13 cellular contexts compared by ENCODE assay signal in genomic region chr2:95206086-95206485, GRCh38. TPM values are rescaled to one million over a fixed set of nuclear protein-coding genes. Genes with fewer than 3 reads are reported as not detected.
DNase-seq lines count a peak whose midpoint lies in the region; ATAC-seq, FAIRE-seq and TF ChIP-seq lines count a peak whose summit lies in the region.
"Had no signal": no experiment of that assay in that cellular context is flagged by ENCODE, and none has a peak within 500 bp of the region (broad histone marks: within the 10 kb centered on the region; RNA-seq: fewer than 3 reads in every experiment).

No MANE protein-coding gene starts in this region.

- no peak overlapping the region for H2AFZ ChIP-seq in keratinocyte (ENCODE audit: control insufficient read depth, low read length)

- H4K20me1 ChIP-seq in keratinocyte (ENCODE audit: control insufficient read depth, extremely low read depth, insufficient read depth, low read length) = no peaks in the 10 kb centered on the region

- H3K27ac Mint-ChIP-seq in activated T-helper 2 cell treated with anti-CD3 and anti-CD28 coated beads, Interferon-gamma antibody, Interleukin-2, Interleukin-4, amounts not matched to agents 10 μg/mL and 5 μg/mL and 100 μg/mL, durations not matched to agents 14 hours and 24 hours and 36 hours = no peak overlapping the region

- H3K36me3 Mint-ChIP-seq in activated T-helper 2 cell treated with anti-CD3 and anti-CD28 coated beads, Interferon-gamma antibody, Interleukin-2, Interleukin-4, amounts not matched to agents 10 μg/mL and 5 μg/mL and 100 μg/mL, durations not matched to agents 14 hours and 24 hours and 36 hours (ENCODE audit: low read depth) = peaks cover 29% of the 10 kb centered on the region

- FAIRE-seq in keratinocyte (lab: Jason Lieb, UNC) (no peak), frontal cortex (lab: Jason Lieb, UNC) (no peak)
- FAIRE-seq: endometrium had no signal

- intact Hi-C loops in cardiac septum (cut with DNase I) = loop anchor here (5.0 kb wide), 1 partner anchor 84 kb away; the partner anchor contains the start of gene MRPS5
- intact Hi-C loops in activated T-helper 2 cell treated with anti-CD3 and anti-CD28 coated beads, Interferon-gamma antibody, Interleukin-2, Interleukin-4, amounts not matched to agents 10 μg/mL and 5 μg/mL and 100 μg/mL, durations not matched to agents 14 hours and 24 hours and 36 hours (cut with micrococcal nuclease) = loop anchor here (5.0 kb wide), 1 partner anchor 179 kb away; the partner anchor contains the start of gene MAL

- peak overlapping the region; percentile 87 for H3K4me3 Mint-ChIP-seq in activated T-helper 2 cell treated with anti-CD3 and anti-CD28 coated beads, Interferon-gamma antibody, Interleukin-2, Interleukin-4, amounts not matched to agents 10 μg/mL and 5 μg/mL and 100 μg/mL, durations not matched to agents 14 hours and 24 hours and 36 hours (ENCODE audit: low read depth)

- ATAC-seq in thoracic aorta (ENCODE audit: insufficient number of reproducible peaks, low FRiP score, low read depth) = no peak

- no peaks in the 10 kb centered on the region for H3K79me2 ChIP-seq in keratinocyte (ENCODE audit: control insufficient read depth, insufficient read depth, low read length)

- H3K9ac ChIP-seq in keratinocyte (ENCODE audit: control insufficient read depth, extremely low read depth, insufficient read depth, low read length) = no peak overlapping the region

- H3K36me3 ChIP-seq in cardiac muscle cell (no peaks in the 10 kb centered on the region), keratinocyte (ENCODE audit: control insufficient read depth in 2 of 2, extremely low read depth in 1 of 2, insufficient read depth in 2 of 2, low read length in 2 of 2) (peaks cover 0 to 3% of the 10 kb centered on the region in 2 experiments), thoracic aorta (peaks cover 5% of the 10 kb centered on the region)

- dilution Hi-C loops in keratinocyte (cut with MboI; ENCODE audit: extremely low pct_ligation_motif_present, low sequenced_read_pairs) = no loop called here

- peaks cover 29% of the 10 kb centered on the region for H3K9me3 Mint-ChIP-seq in activated T-helper 2 cell treated with anti-CD3 and anti-CD28 coated beads, Interferon-gamma antibody, Interleukin-2, Interleukin-4, amounts not matched to agents 10 μg/mL and 5 μg/mL and 100 μg/mL, durations not matched to agents 14 hours and 24 hours and 36 hours

- peaks cover 9% of the 10 kb centered on the region for H3K4me1 ChIP-seq in cardiac muscle cell (ENCODE audit: low read depth)
- peaks cover 9% of the 10 kb centered on the region for H3K4me1 ChIP-seq in keratinocyte (ENCODE audit: control insufficient read depth, extremely low read depth, insufficient read depth, low read length)
- peaks cover 4 to 20% of the 10 kb centered on the region in 2 donors for H3K4me1 ChIP-seq in thoracic aorta (ENCODE audit: control insufficient read depth in 1 of 2, low read depth in 2 of 2)

- H3K9me3 ChIP-seq in cardiac muscle cell (ENCODE audit: low read depth) (no peaks in the 10 kb centered on the region), keratinocyte (ENCODE audit: control insufficient read depth, low read depth, low read length) (peaks cover 12% of the 10 kb centered on the region), thoracic aorta (peaks cover 3% of the 10 kb centered on the region)

- H3K27me3 Mint-ChIP-seq in activated T-helper 2 cell treated with anti-CD3 and anti-CD28 coated beads, Interferon-gamma antibody, Interleukin-2, Interleukin-4, amounts not matched to agents 10 μg/mL and 5 μg/mL and 100 μg/mL, durations not matched to agents 14 hours and 24 hours and 36 hours (ENCODE audit: low read depth) = no peaks in the 10 kb centered on the region

- TF ChIP-seq CTCF in cardiac muscle cell (IDR thresholded peaks at IDR 0.05; ENCODE audit: low read depth, low read length) (no peak), keratinocyte (optimal IDR thresholded peaks at IDR 0.05 in 1 of 3, IDR thresholded peaks at IDR 0.05 in 1 of 3, conservative IDR thresholded peaks at IDR 0.05 in 1 of 3; ENCODE audit: extremely low read depth in 1 of 3, insufficient read depth in 2 of 3, low read length in 3 of 3) (no peak), thoracic aorta (IDR thresholded peaks at IDR 0.05) (no peak)

- H3K27me3 ChIP-seq in cardiac muscle cell (no peaks in the 10 kb centered on the region), keratinocyte (ENCODE audit: control insufficient read depth, extremely low read depth, insufficient read depth, low read length) (no peaks in the 10 kb centered on the region), thoracic aorta (replicated peaks; ENCODE audit: insufficient read depth) (no peaks in the 10 kb centered on the region)
- H3K27me3 ChIP-seq: left lung, suprapubic skin had no signal

- no peaks in the 10 kb centered on the region for H3K9me1 ChIP-seq in keratinocyte (ENCODE audit: control insufficient read depth, extremely low read depth, insufficient read depth, low read length)

- H3K4me3 ChIP-seq in cardiac muscle cell (peak overlapping the region; percentile 71), keratinocyte (ENCODE audit: control insufficient read depth in 2 of 3, extremely low read depth in 1 of 3, insufficient read depth in 2 of 3, low read depth in 1 of 3, low read length in 3 of 3) (no peak overlapping the region), thoracic aorta (peak overlapping the region; percentile 77)

- H3K27ac ChIP-seq in cardiac muscle cell (no peak overlapping the region), keratinocyte (ENCODE audit: control insufficient read depth, insufficient read depth, low read length) (no peak overlapping the region), thoracic aorta (no peak overlapping the region)
- H3K27ac ChIP-seq: suprapubic skin had no signal

- H3K4me2 ChIP-seq in keratinocyte (ENCODE audit: control insufficient read depth, extremely low read depth, insufficient read depth, low read depth, low read length) = peak overlapping the region; percentile 85

- peak in 1 of 2 donors; percentile 3 for DNase-seq in cardiac muscle cell (ENCODE audit: low read depth in 1 of 2, low spot score in 1 of 2)
- DNase-seq in cardiac septum (ENCODE audit: low spot score) = no peak
- no peak for DNase-seq in activated T-helper 2 cell treated with anti-CD3 and anti-CD28 coated beads, Interferon-gamma antibody, Interleukin-2, Interleukin-4, amounts not matched to agents 10 μg/mL and 5 μg/mL and 100 μg/mL, durations not matched to agents 14 hours and 24 hours and 36 hours (ENCODE audit: low spot score)
- DNase-seq in keratinocyte (ENCODE audit: low read depth, low spot score) = no peak
- no peak for DNase-seq in thoracic aorta (ENCODE audit: low spot score)
- DNase-seq in frontal cortex (ENCODE audit: low spot score in 2 of 2) = no peak
- DNase-seq in NCI-H2029 (lab: John Stamatoyannopoulos, UW) = no peak
- DNase-seq in NCI-H510A treated with DMSO at 0.1 percent for 48 hours (lab: John Stamatoyannopoulos, UW) = no peak
- DNase-seq: left lung; NCI-H187 treated with DMSO at 0.1 percent for 48 hours; stimulated activated CD4-positive, alpha-beta T cell treated with anti-CD3 and anti-CD28 coated beads, Interleukin-15, amount 100 ng/mL, for 24 hours had no signal

- H3K4me1 Mint-ChIP-seq in activated T-helper 2 cell treated with anti-CD3 and anti-CD28 coated beads, Interferon-gamma antibody, Interleukin-2, Interleukin-4, amounts not matched to agents 10 μg/mL and 5 μg/mL and 100 μg/mL, durations not matched to agents 14 hours and 24 hours and 36 hours (ENCODE audit: low read depth) = peaks cover 17% of the 10 kb centered on the region

RNA-seq across cellular contexts. Expression of gene ZNF892, which starts 1.2 kb away (rescaled TPM):
- 7.3 and 12.6 TPM in 2 replicates for total RNA-seq in cardiac muscle cell
- 2.6 and 4.7 TPM in 2 replicates for polyA plus RNA-seq in cardiac muscle cell
- total RNA-seq in cardiac septum = 4.8 TPM
- 4.7 and 4.8 TPM in 2 replicates for total RNA-seq in activated T-helper 2 cell treated with anti-CD3 and anti-CD28 coated beads, Interferon-gamma antibody, Interleukin-2, Interleukin-4, amounts not matched to agents 10 μg/mL and 5 μg/mL and 100 μg/mL, durations not matched to agents 14 hours and 24 hours and 36 hours
- 1.5 to 1.6 TPM (median 1.6 TPM) in 3 replicates for polyA plus RNA-seq in keratinocyte
- not detected for polyA plus RNA-seq in keratinocyte (2011; ENCODE audit: low read depth)
- polyA plus RNA-seq in keratinocyte (2011; cell fraction: cytosol; rRNA removed) = 0.52 and 1.3 TPM in 2 replicates
- 2.8 and 3.3 TPM in 2 replicates for polyA plus RNA-seq in keratinocyte (2011; cell fraction: nucleus; rRNA removed)
- polyA plus RNA-seq in keratinocyte (2012; ENCODE audit: low replicate concordance) = 0.23 and 0.99 TPM in 2 replicates
- polyA minus RNA-seq in keratinocyte = 0.33 to 6.2 TPM (median 5.8 TPM) in 3 replicates
- 4.8 TPM for polyA minus RNA-seq in keratinocyte (2011; cell fraction: cytosol; rRNA and poly(A)+ RNA removed)
- polyA minus RNA-seq in keratinocyte (2011; cell fraction: nucleus; rRNA and poly(A)+ RNA removed) = 6.6 and 9.1 TPM in 2 replicates
- 10 to 100 TPM in 1 of 2 donors, 1 to 10 TPM in 1; 7.6 to 22.9 TPM for total RNA-seq in thoracic aorta
- total RNA-seq in frontal cortex = 29.8 TPM

RNA-seq across cellular contexts. Expression of gene ZNF2, which starts 40.5 kb away (rescaled TPM):
- total RNA-seq in cardiac muscle cell (4.7 and 6.4 TPM in 2 replicates), cardiac septum (4.1 TPM), thoracic aorta (1 to 10 TPM; 2.0 to 2.3 TPM), frontal cortex (11.4 TPM)
- polyA plus RNA-seq in cardiac muscle cell (4.2 and 5.6 TPM in 2 replicates), keratinocyte (3.1 to 3.7 TPM (median 3.5 TPM) in 3 replicates)
- total RNA-seq in activated T-helper 2 cell treated with anti-CD3 and anti-CD28 coated beads, Interferon-gamma antibody, Interleukin-2, Interleukin-4, amounts not matched to agents 10 μg/mL and 5 μg/mL and 100 μg/mL, durations not matched to agents 14 hours and 24 hours and 36 hours = 3.3 and 3.6 TPM in 2 replicates
- 1.2 TPM for polyA plus RNA-seq in keratinocyte (2011; ENCODE audit: low read depth)
- 1.9 and 2.4 TPM in 2 replicates for polyA plus RNA-seq in keratinocyte (2011; cell fraction: cytosol; rRNA removed)
- polyA plus RNA-seq in keratinocyte (2011; cell fraction: nucleus; rRNA removed) = 3.3 and 3.4 TPM in 2 replicates
- 2.8 and 3.3 TPM in 2 replicates for polyA plus RNA-seq in keratinocyte (2012; ENCODE audit: low replicate concordance)
- polyA minus RNA-seq in keratinocyte = 5.0 to 8.0 TPM (median 5.4 TPM) in 3 replicates
- 3.3 TPM for polyA minus RNA-seq in keratinocyte (2011; cell fraction: cytosol; rRNA and poly(A)+ RNA removed)
- polyA minus RNA-seq in keratinocyte (2011; cell fraction: nucleus; rRNA and poly(A)+ RNA removed) = 3.9 and 5.5 TPM in 2 replicates

RNA-seq across cellular contexts. Expression of gene ZNF514, which starts 46.4 kb away (rescaled TPM):
- total RNA-seq in cardiac muscle cell (15.3 and 21.7 TPM in 2 replicates), cardiac septum (14.7 TPM), thoracic aorta (10 to 100 TPM; 13.3 to 22.3 TPM), frontal cortex (24.5 TPM)
- polyA plus RNA-seq in cardiac muscle cell (18.4 and 20.3 TPM in 2 replicates), keratinocyte (4.0 to 8.0 TPM (median 7.9 TPM) in 3 replicates)
- 9.8 and 10.4 TPM in 2 replicates for total RNA-seq in activated T-helper 2 cell treated with anti-CD3 and anti-CD28 coated beads, Interferon-gamma antibody, Interleukin-2, Interleukin-4, amounts not matched to agents 10 μg/mL and 5 μg/mL and 100 μg/mL, durations not matched to agents 14 hours and 24 hours and 36 hours
- 2.0 TPM for polyA plus RNA-seq in keratinocyte (2011; ENCODE audit: low read depth)
- polyA plus RNA-seq in keratinocyte (2011; cell fraction: cytosol; rRNA removed) = 3.1 and 3.6 TPM in 2 replicates
- 21.3 and 21.9 TPM in 2 replicates for polyA plus RNA-seq in keratinocyte (2011; cell fraction: nucleus; rRNA removed)
- 5.4 and 6.9 TPM in 2 replicates for polyA plus RNA-seq in keratinocyte (2012; ENCODE audit: low replicate concordance)
- polyA minus RNA-seq in keratinocyte = 1.2 to 7.1 TPM (median 3.5 TPM) in 3 replicates
- polyA minus RNA-seq in keratinocyte (2011; cell fraction: cytosol; rRNA and poly(A)+ RNA removed) = 2.9 TPM
- polyA minus RNA-seq in keratinocyte (2011; cell fraction: nucleus; rRNA and poly(A)+ RNA removed) = 7.1 and 10.5 TPM in 2 replicates

Comparison
In these comparisons a context has a peak if more than half of its experiments do, and no peak if none do; other contexts are left out.
1. H3K4me3 ChIP-seq: peak in cardiac muscle cell (single experiment) and thoracic aorta (single experiment); none in keratinocyte (0 of 3).